ENCODE assay signal across 9 cellular contexts in the genomic region with DNA sequence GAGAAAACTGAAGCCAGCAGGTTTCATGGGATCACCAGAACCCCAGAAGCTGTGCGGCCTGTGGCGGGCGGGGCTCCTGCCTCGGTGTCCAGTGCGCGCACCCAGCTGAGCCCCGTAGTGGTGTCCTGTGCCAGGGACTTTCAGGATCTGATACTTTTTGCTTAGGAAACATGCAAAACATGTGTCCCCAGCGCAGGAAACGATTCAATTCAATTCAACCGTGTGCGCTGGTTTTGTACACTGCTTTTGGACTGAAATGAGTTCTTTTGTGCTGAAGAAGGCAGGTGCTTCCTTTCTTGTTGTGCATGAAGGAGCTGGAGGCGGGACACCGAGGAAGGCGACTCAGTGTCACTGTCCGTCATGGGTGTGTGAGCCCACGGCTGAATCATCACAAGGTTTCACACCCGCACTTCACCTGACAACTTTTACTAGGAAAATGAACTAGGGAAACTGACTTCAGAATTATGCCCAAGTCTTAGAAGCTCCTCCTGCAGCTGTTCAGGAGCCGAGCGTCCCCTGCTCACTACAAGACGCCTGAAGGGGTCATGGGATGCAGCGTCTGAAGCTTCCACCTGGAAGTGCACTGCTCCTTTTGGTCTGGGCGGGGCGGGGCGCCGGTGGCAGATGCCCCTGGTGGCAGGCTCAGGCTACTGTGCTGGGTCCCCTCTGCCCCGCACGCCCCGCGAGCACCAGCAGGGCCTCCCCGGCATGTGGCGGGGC. TPM values are rescaled to one million over a fixed set of nuclear protein-coding genes. Genes with fewer than 3 reads are reported as not detected.
A peak's percentile ranks its signal among the peaks of the same experiment; 100 is the strongest.
DNase-seq lines count a peak whose midpoint lies in the region; ATAC-seq and TF ChIP-seq lines count a peak whose summit lies in the region.
"Had no signal": no experiment of that assay in that cellular context is flagged by ENCODE, and none has a peak within 500 bp of the region (broad histone marks: within the 10 kb centered on the region; RNA-seq: fewer than 3 reads in every experiment).

No MANE protein-coding gene starts in this region.

- peaks cover 14% of the 10 kb centered on the region for H3K4me1 ChIP-seq in lower lobe of right lung

- TF ChIP-seq CTCF in lower lobe of right lung (IDR thresholded peaks at IDR 0.05), result no peak

- H3K27ac ChIP-seq in lower lobe of right lung, result no peak overlapping the region

- H3K27me3 ChIP-seq in lower lobe of right lung (ENCODE audit: low read depth), result no peaks in the 10 kb centered on the region

- no peak overlapping the region for H3K4me3 ChIP-seq in lower lobe of right lung

- intact Hi-C loops in lower lobe of right lung (cut with DNase I), result no loop called here

- H3K36me3 ChIP-seq in lower lobe of right lung, result peaks cover 26% of the 10 kb centered on the region

- peak; percentile 36 for DNase-seq in lower lobe of right lung
- DNase-seq in OCI-M1 (lab: John Stamatoyannopoulos, UW), result no peak
- DNase-seq in HUDEP-2 (lab: John Stamatoyannopoulos, UW; ENCODE audit: unreplicated experiment in 76 of 76), result no peak
- DNase-seq in NCI-H187 treated with DMSO at 0.1 percent for 48 hours (lab: John Stamatoyannopoulos, UW), result no peak
- DNase-seq in NCI-H1930 (lab: John Stamatoyannopoulos, UW), result no peak

- no peaks in the 10 kb centered on the region for H3K9me3 ChIP-seq in lower lobe of right lung

- ATAC-seq in GM18502 (IDR thresholded peaks at IDR 0.05; ENCODE audit: poor library complexity, unreplicated experiment), result peak; percentile 79
- peak; percentile 74 for ATAC-seq in GM21423 (IDR thresholded peaks at IDR 0.05; ENCODE audit: unreplicated experiment)
- peak; percentile 42 for ATAC-seq in HG03469 (IDR thresholded peaks at IDR 0.05; ENCODE audit: unreplicated experiment)
- ATAC-seq in lower lobe of right lung, result no peak

RNA-seq across cellular contexts. Expression of gene ZNF750, which starts 31.4 kb away (rescaled TPM):
- 4.7 TPM for total RNA-seq in lower lobe of right lung
- total RNA-seq: fibroblast of villous mesenchyme had no signal

Comparison
In these comparisons a context has a peak if more than half of its experiments do, and no peak if none do; other contexts are left out.
1. ATAC-seq: peak in GM18502 (single experiment), GM21423 (single experiment) and HG03469 (single experiment); none in lower lobe of right lung (0 of 2).